In the genomic region with DNA sequence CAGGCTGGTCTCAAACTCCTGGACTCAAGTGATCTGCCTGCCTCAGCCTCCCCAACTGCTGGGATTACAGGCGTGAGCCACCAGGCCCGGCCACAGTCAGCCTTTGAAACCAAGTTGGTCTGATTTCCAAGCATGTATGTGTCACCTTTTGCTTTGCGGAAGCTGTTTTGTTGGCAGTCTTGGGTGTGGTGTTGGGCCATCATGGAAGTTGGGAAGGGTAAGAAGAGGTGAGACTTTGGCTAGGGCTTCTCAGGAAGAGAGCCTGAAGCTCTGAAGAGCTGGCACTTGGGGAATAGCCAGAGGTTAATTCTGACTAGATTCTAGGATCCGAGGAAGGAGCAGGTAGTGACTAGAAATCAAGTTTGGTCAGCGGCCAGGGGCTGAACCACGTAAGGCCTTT, we compare ENCODE assay signal across 31 cellular contexts. TPM values are rescaled to one million over a fixed set of nuclear protein-coding genes. Genes with fewer than 3 reads are reported as not detected.
DNase-seq lines count a peak whose midpoint lies in the region; ATAC-seq, FAIRE-seq and TF ChIP-seq lines count a peak whose summit lies in the region.
"Had no signal": no experiment of that assay in that cellular context is flagged by ENCODE, and none has a peak within 500 bp of the region (broad histone marks: within the 10 kb centered on the region; RNA-seq: fewer than 3 reads in every experiment).

No MANE protein-coding gene starts in this region.

- H3K36me3 ChIP-seq in bronchial epithelial cell (ENCODE audit: control insufficient read depth, insufficient read depth, low read length): peaks cover 3% of the 10 kb centered on the region
- peaks cover 6% of the 10 kb centered on the region for H3K36me3 ChIP-seq in osteoblast (ENCODE audit: insufficient read depth, low read length)
- no peaks in the 10 kb centered on the region for H3K36me3 ChIP-seq in PC-9 (ENCODE audit: low read depth)
- H3K36me3 ChIP-seq: BLaER1 treated with 17β-estradiol and CSF1 and Interleukin-3, amounts not matched to agents 10 nM and 100 nM had no signal

- H3K9me2 ChIP-seq in PC-9 (ENCODE audit: insufficient read depth): no peaks in the 10 kb centered on the region

- DNase-seq in M059J (ENCODE audit: low read depth): peak; percentile 34
- peak; percentile 26 for DNase-seq in bronchial epithelial cell (ENCODE audit: low read depth)
- DNase-seq in osteoblast (ENCODE audit: insufficient read length, low spot score, missing footprints): peak; percentile 51
- DNase-seq in activated CD4-positive, CD25-positive, alpha-beta regulatory T cell treated with anti-CD3 and anti-CD28 coated beads, Interleukin-2, amount 50 U/mL, for 72 hours: no peak
- DNase-seq in PC-9: no peak
- DNase-seq: AML-193; CD4-positive, alpha-beta T cell; COR-L47; DMS53; Karpas-422; MV-4-11; NCI-H1105 treated with DMSO at 0.1 percent for 48 hours; NCI-H146; NCI-H2029; NCI-H446 treated with DMSO at 0.1 percent for 48 hours; NCI-H526; NCI-H82; NK-92 treated with Interleukin-12 subunit alpha and Interleukin-12 subunit beta, amount 100 ng/mL, for 24 hours; RPMI8226; SHP77 had no signal

- TF ChIP-seq CTCF in bronchial epithelial cell (IDR thresholded peaks at IDR 0.05; ENCODE audit: insufficient read depth, low read length, severe bottlenecking) (no peak), osteoblast (IDR thresholded peaks at IDR 0.05; ENCODE audit: extremely low read depth, low read depth, low read length) (no peak), PC-9 (conservative IDR thresholded peaks at IDR 0.05) (no peak)

- peaks cover 18% of the 10 kb centered on the region for H3K4me1 ChIP-seq in osteoblast (ENCODE audit: insufficient read depth, low read length)
- peaks cover 7% of the 10 kb centered on the region for H3K4me1 ChIP-seq in PC-9 (replicated peaks; ENCODE audit: insufficient read depth)
- H3K4me1 ChIP-seq: HAP-1 had no signal

- H3F3A ChIP-seq in PC-9 (ENCODE audit: insufficient read depth, low read depth): peaks cover 33% of the 10 kb centered on the region

- no peak overlapping the region for H3K4me3 ChIP-seq in bronchial epithelial cell (ENCODE audit: low read depth, low read length)
- no peak overlapping the region for H3K4me3 ChIP-seq in osteoblast (ENCODE audit: insufficient read depth, low read length)
- no peak overlapping the region for H3K4me3 ChIP-seq in PC-9
- H3K4me3 ChIP-seq: A549; BLaER1 treated with 17β-estradiol and CSF1 and Interleukin-3, amounts not matched to agents 10 nM and 100 nM; GM12878; GM23248; HAP-1 had no signal

- no TSS peak for BruUV-seq in PC-9 (replicated peaks; lab: Mats Ljungman, UMichigan)

- H3K4me2 ChIP-seq in osteoblast (ENCODE audit: insufficient read depth, low read length): no peak overlapping the region
- no peak overlapping the region for H3K4me2 ChIP-seq in PC-9
- H3K4me2 ChIP-seq: A549; BLaER1 treated with 17β-estradiol and CSF1 and Interleukin-3, amounts not matched to agents 10 nM and 100 nM had no signal

- H4K20me1 ChIP-seq in osteoblast (ENCODE audit: insufficient read depth, low read length) (peaks cover 3% of the 10 kb centered on the region), PC-9 (ENCODE audit: insufficient read depth) (no peaks in the 10 kb centered on the region)

- no peak overlapping the region for H2AFZ ChIP-seq in osteoblast (ENCODE audit: low read length)
- no peak overlapping the region for H2AFZ ChIP-seq in PC-9
- H2AFZ ChIP-seq: GM23248 had no signal

- H3K79me2 ChIP-seq in osteoblast (ENCODE audit: insufficient read depth, low read length) (no peaks in the 10 kb centered on the region), PC-9 (ENCODE audit: low read depth) (no peaks in the 10 kb centered on the region)

- CTCF ChIA-PET in PC-9 (lab: Charles Lee): interaction anchor here (0.6 kb wide), 1 partner anchor 89 kb away, joined by 15 read pairs; no protein-coding TSS in a partner anchor

- ATAC-seq in esophagus mucosa (peak; percentile 74), HG03139 (IDR thresholded peaks at IDR 0.05; ENCODE audit: unreplicated experiment) (no peak), HG02970 (IDR thresholded peaks at IDR 0.05; ENCODE audit: low FRiP score, unreplicated experiment) (no peak)
- ATAC-seq: GM12878 had no signal

- H3K27me3 ChIP-seq in bronchial epithelial cell (ENCODE audit: control insufficient read depth, insufficient read depth, low read length) (no peaks in the 10 kb centered on the region), osteoblast (ENCODE audit: insufficient read depth, low read length) (no peaks in the 10 kb centered on the region), PC-9 (ENCODE audit: insufficient read depth, low read depth) (no peaks in the 10 kb centered on the region)

- POLR2A ChIA-PET in PC-9 (lab: Charles Lee; ENCODE audit: unreplicated experiment): interaction anchor here (0.6 kb wide), 1 partner anchor 43 kb away, joined by 3 read pairs; the partner anchor contains the start of gene SIX5

- no peak overlapping the region for H3K27ac ChIP-seq in osteoblast (ENCODE audit: low read depth, low read length)
- no peak overlapping the region for H3K27ac ChIP-seq in PC-9
- H3K27ac ChIP-seq: GM23248, HL-60 had no signal

- H3K9me3 ChIP-seq in osteoblast (ENCODE audit: low read depth, low read length) (no peaks in the 10 kb centered on the region), PC-9 (ENCODE audit: insufficient read depth, low read depth) (no peaks in the 10 kb centered on the region)
- H3K9me3 ChIP-seq: A549; BLaER1 treated with 17β-estradiol and CSF1 and Interleukin-3, amounts not matched to agents 10 nM and 100 nM; HAP-1 had no signal

- no peak for FAIRE-seq in bronchial epithelial cell (lab: Jason Lieb, UNC)
- FAIRE-seq: A549, GM12878 had no signal

- intact Hi-C loops in PC-9 (cut with micrococcal nuclease; ENCODE audit: unreplicated experiment): no loop called here

RNA-seq across cellular contexts. Expression of gene RSPH6A, which starts 2.8 kb away (rescaled TPM):
- not detected in 2 replicates for total RNA-seq in M059J (2014; rRNA removed; shearing (Covaris generic))
- total RNA-seq in bronchial epithelial cell (under 0.01 TPM in 1 of 2 replicates, not detected in the other), esophagus mucosa (0.12 TPM), osteoblast (under 0.01 and 0.29 TPM in 2 replicates), PC-9 (2021) (0.38 and 0.39 TPM in 2 replicates)
- total RNA-seq: G401, GM23248, SK-MEL-5 had no signal

RNA-seq across cellular contexts. Expression of gene DMWD, which starts 19.7 kb away (rescaled TPM):
- total RNA-seq in M059J (2014; rRNA removed; shearing (Covaris generic)): 16.0 and 38.2 TPM in 2 replicates
- total RNA-seq in bronchial epithelial cell: 25.3 and 29.0 TPM in 2 replicates
- total RNA-seq in esophagus mucosa: 17.4 TPM
- 48.5 and 49.2 TPM in 2 replicates for total RNA-seq in osteoblast
- 66.7 and 71.1 TPM in 2 replicates for total RNA-seq in PC-9 (2021)

RNA-seq across cellular contexts. Expression of gene DMPK, which starts 30.0 kb away (rescaled TPM):
- 22.7 and 40.4 TPM in 2 replicates for total RNA-seq in M059J (2014; rRNA removed; shearing (Covaris generic))
- total RNA-seq in bronchial epithelial cell: 4.7 and 9.1 TPM in 2 replicates
- 15.5 TPM for total RNA-seq in esophagus mucosa
- total RNA-seq in osteoblast: 26.8 and 30.4 TPM in 2 replicates
- 110 and 132 TPM in 2 replicates for total RNA-seq in PC-9 (2021)

RNA-seq across cellular contexts. Expression of gene SIX5, which starts 43.2 kb away (rescaled TPM):
- 8.7 and 14.8 TPM in 2 replicates for total RNA-seq in M059J (2014; rRNA removed; shearing (Covaris generic))
- 1.7 and 2.1 TPM in 2 replicates for total RNA-seq in bronchial epithelial cell
- 8.8 TPM for total RNA-seq in esophagus mucosa
- total RNA-seq in osteoblast: 11.6 and 11.8 TPM in 2 replicates
- total RNA-seq in PC-9 (2021): 27.6 and 31.1 TPM in 2 replicates

RNA-seq across cellular contexts. Expression of gene SYMPK, which starts 50.6 kb away (rescaled TPM):
- total RNA-seq in M059J (2014; rRNA removed; shearing (Covaris generic)): 35.9 and 36.5 TPM in 2 replicates
- total RNA-seq in bronchial epithelial cell (27.9 and 29.7 TPM in 2 replicates), esophagus mucosa (42.9 TPM), osteoblast (30.6 and 42.0 TPM in 2 replicates), PC-9 (2021) (85.5 and 121 TPM in 2 replicates)

Comparison
In these comparisons a context has a peak if more than half of its experiments do, and no peak if none do; other contexts are left out.
1. DNase-seq: peak in M059J (single experiment), bronchial epithelial cell (single experiment) and osteoblast (single experiment); none in activated CD4-positive, CD25-positive, alpha-beta regulatory T cell treated with anti-CD3 and anti-CD28 coated beads, Interleukin-2, amount 50 U/mL, for 72 hours (single experiment) and PC-9 (0 of 2).